9 cellular contexts compared by ENCODE assay signal in genomic region chr1:116737855-116738318, GRCh38. TPM values are rescaled to one million over a fixed set of nuclear protein-coding genes. Genes with fewer than 3 reads are reported as not detected.
DNase-seq lines count a peak whose midpoint lies in the region; ATAC-seq lines count a peak whose summit lies in the region.
"Had no signal": no experiment of that assay in that cellular context is flagged by ENCODE, and none has a peak within 500 bp of the region (broad histone marks: within the 10 kb centered on the region; RNA-seq: fewer than 3 reads in every experiment).

No MANE protein-coding gene starts in this region.

- H3K36me3 Mint-ChIP-seq in IgD-negative memory B cell, result no peaks in the 10 kb centered on the region
- peaks cover 4% of the 10 kb centered on the region for H3K36me3 Mint-ChIP-seq in activated naive CD8-positive, alpha-beta T cell treated with anti-CD3 and anti-CD28 coated beads, Interleukin-2, amount 10 ng/mL, durations not matched to agents 7 days and 5 days
- H3K36me3 Mint-ChIP-seq in stimulated activated naive CD8-positive, alpha-beta T cell treated with anti-CD3 and anti-CD28 coated beads, Interleukin-15, Interleukin-2, amounts not matched to agents 100 ng/mL and 50 ng/mL, for 24 hours (ENCODE audit: low read depth), result peaks cover 17% of the 10 kb centered on the region

- H3K4me3 Mint-ChIP-seq in IgD-negative memory B cell, result peak overlapping the region in 2 of 4 donors; percentile 76 to 89
- peak overlapping the region; percentile 76 for H3K4me3 Mint-ChIP-seq in activated naive CD8-positive, alpha-beta T cell treated with anti-CD3 and anti-CD28 coated beads, Interleukin-2, amount 10 ng/mL, durations not matched to agents 7 days and 5 days
- H3K4me3 Mint-ChIP-seq in stimulated activated naive CD8-positive, alpha-beta T cell treated with anti-CD3 and anti-CD28 coated beads, Interleukin-15, Interleukin-2, amounts not matched to agents 100 ng/mL and 50 ng/mL, for 24 hours, result peak overlapping the region; percentile 81

- no peaks in the 10 kb centered on the region for H3K27me3 Mint-ChIP-seq in IgD-negative memory B cell
- no peaks in the 10 kb centered on the region for H3K27me3 Mint-ChIP-seq in activated naive CD8-positive, alpha-beta T cell treated with anti-CD3 and anti-CD28 coated beads, Interleukin-2, amount 10 ng/mL, durations not matched to agents 7 days and 5 days
- H3K27me3 Mint-ChIP-seq in stimulated activated naive CD8-positive, alpha-beta T cell treated with anti-CD3 and anti-CD28 coated beads, Interleukin-15, Interleukin-2, amounts not matched to agents 100 ng/mL and 50 ng/mL, for 24 hours, result no peaks in the 10 kb centered on the region

- peaks cover 24 to 31% (median 27%) of the 10 kb centered on the region in 3 donors for H3K4me1 Mint-ChIP-seq in IgD-negative memory B cell
- peaks cover 49% of the 10 kb centered on the region for H3K4me1 Mint-ChIP-seq in activated naive CD8-positive, alpha-beta T cell treated with anti-CD3 and anti-CD28 coated beads, Interleukin-2, amount 10 ng/mL, durations not matched to agents 7 days and 5 days
- peaks cover 64% of the 10 kb centered on the region for H3K4me1 Mint-ChIP-seq in stimulated activated naive CD8-positive, alpha-beta T cell treated with anti-CD3 and anti-CD28 coated beads, Interleukin-15, Interleukin-2, amounts not matched to agents 100 ng/mL and 50 ng/mL, for 24 hours (ENCODE audit: low read depth)

- POLR2A ChIA-PET in activated naive CD8-positive, alpha-beta T cell treated with anti-CD3 and anti-CD28 coated beads, Interleukin-2, amount 10 ng/mL, durations not matched to agents 7 days and 5 days (lab: Charles Lee), result interaction anchor here (0.9 to 7.9 kb wide), 12 partner anchors 14 to 321 kb away, joined by 3 to 131 read pairs (median 16); partner anchors contain the start of genes CD2 and TTF2

- no peak for DNase-seq in activated CD4-positive, CD25-positive, alpha-beta regulatory T cell (lab: John Stamatoyannopoulos, UW)
- DNase-seq in activated naive CD8-positive, alpha-beta T cell treated with anti-CD3 and anti-CD28 coated beads, Interleukin-2, amount 10 ng/mL, durations not matched to agents 7 days and 5 days, result peak; percentile 53
- DNase-seq in NCI-H1930 (lab: John Stamatoyannopoulos, UW), result no peak
- DNase-seq in SHP77 treated with DMSO at 0.1 percent for 48 hours (lab: John Stamatoyannopoulos, UW), result no peak
- DNase-seq in NCI-H1048 (lab: John Stamatoyannopoulos, UW), result no peak

- peak overlapping the region; percentile 73 to 92 (median 89) for H3K27ac Mint-ChIP-seq in IgD-negative memory B cell
- H3K27ac Mint-ChIP-seq in activated naive CD8-positive, alpha-beta T cell treated with anti-CD3 and anti-CD28 coated beads, Interleukin-2, amount 10 ng/mL, durations not matched to agents 7 days and 5 days, result peak overlapping the region; percentile 97
- H3K27ac Mint-ChIP-seq in stimulated activated naive CD8-positive, alpha-beta T cell treated with anti-CD3 and anti-CD28 coated beads, Interleukin-15, Interleukin-2, amounts not matched to agents 100 ng/mL and 50 ng/mL, for 24 hours, result peak overlapping the region; percentile 100

- peak; percentile 60 to 64 for ATAC-seq in activated CD4-positive, CD25-positive, alpha-beta regulatory T cell treated with anti-CD3 and anti-CD28 coated beads, Interleukin-2, amount 50 U/mL, for 24 hours
- peak; percentile 43 for ATAC-seq in activated naive CD8-positive, alpha-beta T cell treated with anti-CD3 and anti-CD28 coated beads, Interleukin-2, amount 10 ng/mL, durations not matched to agents 7 days and 5 days (ENCODE audit: low read depth)

- H3K9me3 Mint-ChIP-seq in IgD-negative memory B cell, result peaks cover under 1 to 2% (median 1%) of the 10 kb centered on the region in 3 donors
- peaks cover 2% of the 10 kb centered on the region for H3K9me3 Mint-ChIP-seq in activated naive CD8-positive, alpha-beta T cell treated with anti-CD3 and anti-CD28 coated beads, Interleukin-2, amount 10 ng/mL, durations not matched to agents 7 days and 5 days
- H3K9me3 Mint-ChIP-seq in stimulated activated naive CD8-positive, alpha-beta T cell treated with anti-CD3 and anti-CD28 coated beads, Interleukin-15, Interleukin-2, amounts not matched to agents 100 ng/mL and 50 ng/mL, for 24 hours, result peaks cover 13% of the 10 kb centered on the region

RNA-seq across cellular contexts. Expression of gene CD2, which starts 16.3 kb away (rescaled TPM):
- 6.6 TPM for polyA plus RNA-seq in IgD-negative memory B cell
- 100 to 1,000 TPM; 227 to 229 TPM for total RNA-seq in activated naive CD8-positive, alpha-beta T cell treated with anti-CD3 and anti-CD28 coated beads, Interleukin-2, amount 10 ng/mL, durations not matched to agents 7 days and 5 days
- total RNA-seq: SJCRH30 had no signal
